8 cellular contexts compared by ENCODE assay signal in the genomic region with DNA sequence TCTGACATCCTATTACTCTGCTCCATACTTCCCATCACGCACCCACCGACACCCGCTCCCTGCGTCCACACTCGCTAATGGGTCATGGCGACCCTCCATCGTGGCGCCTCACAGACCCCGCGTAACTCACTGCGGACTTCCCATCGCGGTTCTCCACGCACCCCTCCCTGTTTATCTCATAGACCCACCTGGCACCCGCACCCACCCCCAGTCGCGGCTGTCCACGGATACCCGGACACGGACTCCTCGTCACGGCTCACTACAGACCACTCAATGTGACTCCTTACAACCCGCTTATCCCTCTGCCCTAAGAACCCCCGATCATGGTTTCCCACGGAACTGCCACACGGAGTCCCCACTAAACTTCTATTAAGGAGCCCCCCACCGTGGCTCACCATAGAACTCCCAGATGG. TPM values are rescaled to one million over a fixed set of nuclear protein-coding genes. Genes with fewer than 3 reads are reported as not detected.
DNase-seq lines count a peak whose midpoint lies in the region; ATAC-seq and TF ChIP-seq lines count a peak whose summit lies in the region.

No MANE protein-coding gene starts in this region.

- no peaks in the 10 kb centered on the region for H3K9me3 ChIP-seq in heart left ventricle

- POLR2A ChIA-PET in activated CD8-positive, alpha-beta T cell treated with anti-CD3 and anti-CD28 coated beads, Interleukin-2, amount 10 ng/mL, durations not matched to agents 7 days and 5 days (lab: Charles Lee): no interaction called here

- peak; percentile 7 to 20 for DNase-seq in NCI-H526 (lab: John Stamatoyannopoulos, UW)
- no peak for DNase-seq in NCI-H526 treated with DMSO at 0.1 percent for 48 hours (lab: John Stamatoyannopoulos, UW)
- DNase-seq in activated CD8-positive, alpha-beta T cell treated with anti-CD3 and anti-CD28 coated beads, Interleukin-2, amount 10 ng/mL, durations not matched to agents 7 days and 5 days: no peak
- peak in 2 of 5 donors; percentile 45 to 67 for DNase-seq in heart left ventricle
- no peak for DNase-seq in sciatic nerve (ENCODE audit: low spot score)
- no peak for DNase-seq in NCI-H69 (lab: John Stamatoyannopoulos, UW)
- no peak for DNase-seq in islet precursor cell

- H3K36me3 ChIP-seq in heart left ventricle: peaks cover 0 to 35% (median 20%) of the 10 kb centered on the region in 9 donors

- peak overlapping the region; percentile 45 to 94 (median 86) for H3K27ac ChIP-seq in heart left ventricle

- peak overlapping the region; percentile 55 to 90 (median 77) for H3K4me3 ChIP-seq in heart left ventricle

- peaks cover 0 to 25% (median 3%) of the 10 kb centered on the region in 12 donors for H3K4me1 ChIP-seq in heart left ventricle

- H3K4me1 Mint-ChIP-seq in activated CD8-positive, alpha-beta T cell treated with anti-CD3 and anti-CD28 coated beads, Interleukin-2, amount 10 ng/mL, durations not matched to agents 7 days and 5 days (ENCODE audit: low read depth): peaks cover 53% of the 10 kb centered on the region

- no peak for TF ChIP-seq POLR2A in heart left ventricle (IDR thresholded peaks at IDR 0.05)

- H3K27me3 ChIP-seq in heart left ventricle: no peaks in the 10 kb centered on the region

- peak overlapping the region; percentile 100 for H3K4me3 Mint-ChIP-seq in activated CD8-positive, alpha-beta T cell treated with anti-CD3 and anti-CD28 coated beads, Interleukin-2, amount 10 ng/mL, durations not matched to agents 7 days and 5 days

- peaks cover 52% of the 10 kb centered on the region for H3K36me3 Mint-ChIP-seq in activated CD8-positive, alpha-beta T cell treated with anti-CD3 and anti-CD28 coated beads, Interleukin-2, amount 10 ng/mL, durations not matched to agents 7 days and 5 days (ENCODE audit: low read depth)

- H3K9me3 Mint-ChIP-seq in activated CD8-positive, alpha-beta T cell treated with anti-CD3 and anti-CD28 coated beads, Interleukin-2, amount 10 ng/mL, durations not matched to agents 7 days and 5 days (ENCODE audit: insufficient read depth): no peaks in the 10 kb centered on the region

- H3K27ac Mint-ChIP-seq in activated CD8-positive, alpha-beta T cell treated with anti-CD3 and anti-CD28 coated beads, Interleukin-2, amount 10 ng/mL, durations not matched to agents 7 days and 5 days: peak overlapping the region; percentile 99

- 1 to 2% (median 1%) methylated on average over 27 of the region's 27 CpGs for WGBS in heart left ventricle, 4 donors

- peak; percentile 5 for ATAC-seq in activated CD8-positive, alpha-beta T cell treated with anti-CD3 and anti-CD28 coated beads, Interleukin-2, amount 10 ng/mL, durations not matched to agents 7 days and 5 days
- ATAC-seq in heart left ventricle: peak in 3 of 4 donors; percentile 0 to 4 (median 2)
- peak; percentile 19 for ATAC-seq in sciatic nerve
- ATAC-seq in GM18870 (IDR thresholded peaks at IDR 0.05; ENCODE audit: unreplicated experiment): no peak

- intact Hi-C loops in heart left ventricle (cut with DNase I) (loop anchor here in 6 of 10 donors (5.0 to 10.0 kb wide), 8 partner anchors 85 to 792 kb away; partner anchors contain the start of genes RPL17 (in 2 of the 6), ACAA2 (in 1 of the 6), ELAC1 (in 1 of the 6) and ME2 (in 1 of the 6)), sciatic nerve (cut with DNase I) (no loop called here)

- no peak for TF ChIP-seq CTCF in heart left ventricle (IDR thresholded peaks at IDR 0.05)

- CTCF ChIA-PET in activated CD8-positive, alpha-beta T cell treated with anti-CD3 and anti-CD28 coated beads, Interleukin-2, amount 10 ng/mL, durations not matched to agents 7 days and 5 days (lab: Charles Lee): no interaction called here

- H3K27me3 Mint-ChIP-seq in activated CD8-positive, alpha-beta T cell treated with anti-CD3 and anti-CD28 coated beads, Interleukin-2, amount 10 ng/mL, durations not matched to agents 7 days and 5 days (ENCODE audit: low read depth): no peaks in the 10 kb centered on the region

RNA-seq across cellular contexts. Expression of gene CXXC1, which starts 0.5 kb away (rescaled TPM):
- total RNA-seq in activated CD8-positive, alpha-beta T cell treated with anti-CD3 and anti-CD28 coated beads, Interleukin-2, amount 10 ng/mL, durations not matched to agents 7 days and 5 days: 100 to 1,000 TPM; 136 to 158 TPM
- total RNA-seq in heart left ventricle (10 to 100 TPM; 18.3 to 36.7 (median 33.2) TPM), sciatic nerve (72.2 TPM)
- 10 to 100 TPM; 36.2 to 39.5 TPM for polyA plus RNA-seq in heart left ventricle

RNA-seq across cellular contexts. Expression of gene MBD1, which starts 5.7 kb away (rescaled TPM):
- 100 to 1,000 TPM in 1 of 2 experiments, 10 to 100 TPM in 1; 97.3 to 101 TPM for total RNA-seq in activated CD8-positive, alpha-beta T cell treated with anti-CD3 and anti-CD28 coated beads, Interleukin-2, amount 10 ng/mL, durations not matched to agents 7 days and 5 days
- total RNA-seq in heart left ventricle (10 to 100 TPM; 43.9 to 87.7 (median 51.4) TPM), sciatic nerve (63.9 TPM)
- polyA plus RNA-seq in heart left ventricle: 10 to 100 TPM; 22.4 to 70.7 TPM

RNA-seq across cellular contexts. Expression of gene CFAP53, which starts 20.7 kb away (rescaled TPM):
- total RNA-seq in activated CD8-positive, alpha-beta T cell treated with anti-CD3 and anti-CD28 coated beads, Interleukin-2, amount 10 ng/mL, durations not matched to agents 7 days and 5 days: under 1 TPM; 0.21 to 0.29 TPM
- under 1 TPM in 3 of 9 donors, not detected in 6; 0.14 to 0.62 (median 0.16) TPM for total RNA-seq in heart left ventricle
- under 1 TPM; 0.10 to 0.15 TPM for polyA plus RNA-seq in heart left ventricle
- 0.98 TPM for total RNA-seq in sciatic nerve

Comparison
In these comparisons a context has a peak if more than half of its experiments do, and no peak if none do; other contexts are left out.
1. DNase-seq: peak in NCI-H526 (2 of 2); none in NCI-H526 treated with DMSO at 0.1 percent for 48 hours (single experiment), activated CD8-positive, alpha-beta T cell treated with anti-CD3 and anti-CD28 coated beads, Interleukin-2, amount 10 ng/mL, durations not matched to agents 7 days and 5 days (single experiment), sciatic nerve (single experiment), NCI-H69 (single experiment) and islet precursor cell (single experiment).